Comparison of ENCODE assay signal across 27 cellular contexts in genomic region chr22:49446145-49446758, GRCh38.
"Had no signal": no experiment of that assay in that cellular context is flagged by ENCODE, and none has a peak within 500 bp of the region (broad histone marks: within the 10 kb centered on the region; RNA-seq: fewer than 3 reads in every experiment).

No MANE protein-coding gene starts in this region.

- H3K4me1 ChIP-seq: left ventricle myocardium inferior, parathyroid adenoma, psoas muscle, sigmoid colon, testis, tibial artery, uterus had no signal

- H3K9me3 ChIP-seq: left ventricle myocardium inferior, mucosa of descending colon, neutrophil, psoas muscle, sigmoid colon, testis, tibial artery, upper lobe of left lung, uterus had no signal

- H3K9me3 Mint-ChIP-seq: effector memory CD8-positive, alpha-beta T cell; immature natural killer cell; memory B cell; mesothelial cell of epicardium; natural killer cell treated with Interleukin-12 subunit alpha and Interleukin-12 subunit beta and Interleukin-15 and Interleukin-18, amount 100 ng/mL, for 72 hours; neural crest cell; stimulated activated memory B cell treated with anti-CD40 and anti-IgM and Interleukin-4, amounts not matched to agents 10 μg/mL and 1 μg/mL and 100 μg/mL, for 72 hours had no signal

- H3K4me3 Mint-ChIP-seq: effector memory CD8-positive, alpha-beta T cell; immature natural killer cell; memory B cell; mesothelial cell of epicardium; naive B cell; natural killer cell treated with Interleukin-12 subunit alpha and Interleukin-12 subunit beta and Interleukin-15 and Interleukin-18, amount 100 ng/mL, for 72 hours; neural crest cell; stimulated activated memory B cell treated with anti-CD40 and anti-IgM and Interleukin-4, amounts not matched to agents 10 μg/mL and 1 μg/mL and 100 μg/mL, for 72 hours had no signal

- H3K27ac Mint-ChIP-seq: effector memory CD8-positive, alpha-beta T cell; immature natural killer cell; memory B cell; mesothelial cell of epicardium; naive B cell; natural killer cell treated with Interleukin-12 subunit alpha and Interleukin-12 subunit beta and Interleukin-15 and Interleukin-18, amount 100 ng/mL, for 72 hours; stimulated activated memory B cell treated with anti-CD40 and anti-IgM and Interleukin-4, amounts not matched to agents 10 μg/mL and 1 μg/mL and 100 μg/mL, for 72 hours had no signal

- ATAC-seq: effector memory CD8-positive, alpha-beta T cell; left colon; mucosa of descending colon; natural killer cell treated with Interleukin-12 subunit alpha and Interleukin-12 subunit beta and Interleukin-15 and Interleukin-18, amount 100 ng/mL, for 72 hours; psoas muscle; right cardiac atrium had no signal

- H2AFZ ChIP-seq: parathyroid adenoma had no signal

- H3K4me3 ChIP-seq: left ventricle myocardium inferior, lung, mucosa of descending colon, psoas muscle, sigmoid colon, testis, tibial artery, upper lobe of left lung, uterus had no signal

- H3K9ac ChIP-seq: parathyroid adenoma had no signal

- H3K36me3 Mint-ChIP-seq: immature natural killer cell; mesothelial cell of epicardium; naive B cell; natural killer cell treated with Interleukin-12 subunit alpha and Interleukin-12 subunit beta and Interleukin-15 and Interleukin-18, amount 100 ng/mL, for 72 hours had no signal

- H3K27me3 ChIP-seq: testis had no signal

- H3K36me3 ChIP-seq: left ventricle myocardium inferior, neutrophil, sigmoid colon, tibial artery, upper lobe of left lung, uterus had no signal

- DNase-seq: cortex of kidney; effector memory CD8-positive, alpha-beta T cell; hypothalamus; immature natural killer cell; islet precursor cell; kidney glomerular epithelial cell; left colon; left ventricle myocardium inferior; mucosa of descending colon; psoas muscle; right cardiac atrium; sigmoid colon; stimulated activated CD4-positive, alpha-beta T cell treated with anti-CD3 and anti-CD28 coated beads, Interleukin-4, amount 100 ng/mL, for 24 hours; substantia nigra; testis; uterus had no signal

- H3K27ac ChIP-seq: left ventricle myocardium inferior, neutrophil, parathyroid adenoma, psoas muscle, sigmoid colon, testis, tibial artery, upper lobe of left lung, uterus had no signal
